1 cellular context compared by ENCODE assay signal in the genomic region with DNA sequence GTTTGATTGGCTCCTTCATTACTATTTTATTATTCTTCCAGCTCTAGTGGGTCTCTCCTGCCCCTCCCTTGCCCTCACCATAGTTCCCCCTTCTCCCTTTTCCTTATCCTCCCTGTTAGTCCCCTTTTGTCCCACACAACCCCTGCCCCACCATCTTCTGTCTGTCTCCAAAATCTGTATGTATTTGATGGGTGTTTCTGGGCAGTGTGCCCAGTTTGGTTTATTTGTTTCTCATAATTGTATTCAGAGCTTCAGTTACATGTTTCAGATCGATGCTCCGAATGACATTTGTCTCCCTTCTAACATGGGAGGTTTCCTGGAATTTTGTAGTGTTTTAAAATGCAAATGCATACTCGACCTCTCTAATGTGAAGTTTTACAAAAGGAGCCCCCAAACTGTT.
TF ChIP-seq lines count a peak whose summit lies in the region.

No MANE protein-coding gene starts in this region.

TF ChIP-seq in endothelial cell of umbilical vein, 7 proteins besides CTCF, POLR2A, EP300 and RAD21 (continued from another document):
- TF ChIP-seq JUN (IDR thresholded peaks at IDR 0.05; ENCODE audit: borderline replicate concordance, insufficient read depth, insufficient read length, low read depth) (no peak), POLR2AphosphoS5 (IDR thresholded peaks at IDR 0.05; ENCODE audit: insufficient read depth, low read depth, low read length) (no peak), MYC (IDR thresholded peaks at IDR 0.05; ENCODE audit: low read depth, low read length) (no peak), FOS (IDR thresholded peaks at IDR 0.05; ENCODE audit: borderline replicate concordance, insufficient read depth, low read length) (no peak), GATA2 (IDR thresholded peaks at IDR 0.05; ENCODE audit: insufficient read depth, insufficient read length, low read depth, low read length) (no peak), MAX (IDR thresholded peaks at IDR 0.05; ENCODE audit: insufficient read depth, insufficient read length) (no peak)
